ENCODE assay signal across 32 cellular contexts in genomic region chr1:155313266-155313665, GRCh38. TPM values are rescaled to one million over a fixed set of nuclear protein-coding genes. Genes with fewer than 3 reads are reported as not detected.
A peak's percentile ranks its signal among the peaks of the same experiment; 100 is the strongest.
DNase-seq lines count a peak whose midpoint lies in the region; ATAC-seq and TF ChIP-seq lines count a peak whose summit lies in the region.
"Had no signal": no experiment of that assay in that cellular context is flagged by ENCODE, and none has a peak within 500 bp of the region (broad histone marks: within the 10 kb centered on the region; RNA-seq: fewer than 3 reads in every experiment).

No MANE protein-coding gene starts in this region.

- no peak overlapping the region for H3K4me3 Mint-ChIP-seq in T-helper 1 cell treated with Interleukin-12 subunit alpha and Interleukin-12 subunit beta and Interleukin-4 antibody, amounts not matched to agents 30 μg/mL and 1 μg/mL, for 36 hours
- H3K4me3 Mint-ChIP-seq: activated naive CD8-positive, alpha-beta T cell treated with anti-CD3 and anti-CD28 coated beads, Interleukin-2, amount 10 ng/mL, durations not matched to agents 7 days and 5 days; natural killer cell treated with Interleukin-12 subunit alpha and Interleukin-12 subunit beta and Interleukin-15 and Interleukin-18, amount 100 ng/mL, for 72 hours; stimulated activated memory B cell treated with anti-CD40 and anti-IgM and Interleukin-4, amounts not matched to agents 10 μg/mL and 1 μg/mL and 100 μg/mL, for 72 hours had no signal

- TF ChIP-seq CTCF in RWPE1 (conservative IDR thresholded peaks at IDR 0.05; ENCODE audit: low read depth), result no peak
- TF ChIP-seq CTCF in sigmoid colon (IDR thresholded peaks at IDR 0.05), result no peak

- no peaks in the 10 kb centered on the region for H3K27me3 ChIP-seq in sigmoid colon
- H3K27me3 ChIP-seq: ascending aorta, MG63, pancreas, Peyer's patch, suprapubic skin had no signal

- CTCF ChIA-PET in RWPE1 (lab: Yijun Ruan, JAX), result interaction anchor here (0.6 to 1.1 kb wide), 3 partner anchors 10 to 145 kb away, joined by 3 to 5 read pairs (median 3); no protein-coding TSS in a partner anchor

- 91 to 94% methylated on average over 8 of the region's 8 CpGs for WGBS in sigmoid colon, 2 donors

- H3K27ac Mint-ChIP-seq in T-helper 1 cell treated with Interleukin-12 subunit alpha and Interleukin-12 subunit beta and Interleukin-4 antibody, amounts not matched to agents 30 μg/mL and 1 μg/mL, for 36 hours, result peak overlapping the region; percentile 17
- H3K27ac Mint-ChIP-seq: activated naive CD8-positive, alpha-beta T cell treated with anti-CD3 and anti-CD28 coated beads, Interleukin-2, amount 10 ng/mL, durations not matched to agents 7 days and 5 days; CD4-positive, CD25-positive, alpha-beta regulatory T cell; natural killer cell treated with Interleukin-12 subunit alpha and Interleukin-12 subunit beta and Interleukin-15 and Interleukin-18, amount 100 ng/mL, for 72 hours; stimulated activated memory B cell treated with anti-CD40 and anti-IgM and Interleukin-4, amounts not matched to agents 10 μg/mL and 1 μg/mL and 100 μg/mL, for 72 hours had no signal

- TF ChIP-seq EP300 in sigmoid colon (IDR thresholded peaks at IDR 0.05), result no peak

- POLR2A ChIA-PET in RWPE1 (lab: Yijun Ruan, JAX; ENCODE audit: low non-redundant PET), result no interaction called here

- H3K36me3 ChIP-seq in sigmoid colon, result peaks cover 0 to 47% (median 3%) of the 10 kb centered on the region in 4 donors
- H3K36me3 ChIP-seq: pancreas had no signal

- peaks cover 42% of the 10 kb centered on the region for H3K4me1 Mint-ChIP-seq in T-helper 1 cell treated with Interleukin-12 subunit alpha and Interleukin-12 subunit beta and Interleukin-4 antibody, amounts not matched to agents 30 μg/mL and 1 μg/mL, for 36 hours (ENCODE audit: low read depth)

- intact Hi-C loops in sigmoid colon (cut with DNase I), result no loop called here

- H3K36me3 Mint-ChIP-seq in T-helper 1 cell treated with Interleukin-12 subunit alpha and Interleukin-12 subunit beta and Interleukin-4 antibody, amounts not matched to agents 30 μg/mL and 1 μg/mL, for 36 hours (ENCODE audit: low read depth), result peaks cover 39% of the 10 kb centered on the region

- peaks cover 0 to 18% (median 15%) of the 10 kb centered on the region in 4 donors for H3K4me1 ChIP-seq in sigmoid colon

- H3K9me3 ChIP-seq in sigmoid colon, result no peaks in the 10 kb centered on the region
- H3K9me3 ChIP-seq: ascending aorta, left ventricle myocardium inferior, MG63, pancreas, Peyer's patch, suprapubic skin had no signal

- no peak for ATAC-seq in HG03342 (IDR thresholded peaks at IDR 0.05; ENCODE audit: unreplicated experiment)
- ATAC-seq in HG03469 (IDR thresholded peaks at IDR 0.05; ENCODE audit: unreplicated experiment), result no peak
- ATAC-seq: natural killer cell treated with Interleukin-12 subunit alpha and Interleukin-12 subunit beta and Interleukin-15 and Interleukin-18, amount 100 ng/mL, for 72 hours; pancreas; right cardiac atrium; stimulated activated memory B cell treated with anti-CD40 and anti-IgM and Interleukin-4, amounts not matched to agents 10 μg/mL and 1 μg/mL and 100 μg/mL, for 72 hours had no signal

- no peaks in the 10 kb centered on the region for H3K9me3 Mint-ChIP-seq in T-helper 1 cell treated with Interleukin-12 subunit alpha and Interleukin-12 subunit beta and Interleukin-4 antibody, amounts not matched to agents 30 μg/mL and 1 μg/mL, for 36 hours
- H3K9me3 Mint-ChIP-seq: activated naive CD8-positive, alpha-beta T cell treated with anti-CD3 and anti-CD28 coated beads, Interleukin-2, amount 10 ng/mL, durations not matched to agents 7 days and 5 days; CD4-positive, CD25-positive, alpha-beta regulatory T cell; natural killer cell treated with Interleukin-12 subunit alpha and Interleukin-12 subunit beta and Interleukin-15 and Interleukin-18, amount 100 ng/mL, for 72 hours; stimulated activated memory B cell treated with anti-CD40 and anti-IgM and Interleukin-4, amounts not matched to agents 10 μg/mL and 1 μg/mL and 100 μg/mL, for 72 hours had no signal

- no peak for TF ChIP-seq POLR2A in sigmoid colon (IDR thresholded peaks at IDR 0.05)

- H3K4me3 ChIP-seq in sigmoid colon, result no peak overlapping the region
- H3K4me3 ChIP-seq: ascending aorta, left ventricle myocardium inferior, MG63, pancreas, Peyer's patch, suprapubic skin had no signal

- DNase-seq in T-helper 1 cell (no peak), RWPE1 (ENCODE audit: low spot score) (no peak), epithelial cell of prostate (ENCODE audit: low read depth, low spot score) (no peak), putamen (ENCODE audit: low spot score) (peak; percentile 11), sigmoid colon (no peak)
- DNase-seq: 8988T; activated CD4-positive, alpha-beta T cell treated with anti-CD3 and anti-CD28 coated beads, Interleukin-2, amount 50 U/mL, for 48 hours; activated CD4-positive, CD25-positive, alpha-beta regulatory T cell; activated effector memory CD4-positive, alpha-beta T cell treated with anti-CD3 and anti-CD28 coated beads, Interleukin-2, amount 50 U/mL, for 16 hours; activated naive CD8-positive, alpha-beta T cell treated with anti-CD3 and anti-CD28 coated beads, Interleukin-2, amount 10 ng/mL, durations not matched to agents 7 days and 5 days; CD4-positive, CD25-positive, alpha-beta regulatory T cell; central memory CD4-positive, alpha-beta T cell; GOT3; left ventricle myocardium inferior; MG63; NCI-H2029 treated with DMSO at 0.1 percent for 48 hours; NCI-H345; NCI-H748 treated with DMSO at 0.1 percent for 48 hours; pancreas; Peyer's patch; right cardiac atrium; stimulated activated CD4-positive, alpha-beta T cell treated with anti-CD3 and anti-CD28 coated beads, Interleukin-12 subunit alpha, Interleukin-12 subunit beta, amount 100 ng/mL, for 4 hours; stimulated activated CD4-positive, alpha-beta T cell treated with anti-CD3 and anti-CD28 coated beads, Interleukin-4, amount 100 ng/mL, for 1 hour; SW 1271 had no signal

- H3K27ac ChIP-seq in RWPE1 (peak overlapping the region; percentile 45), epithelial cell of prostate (peak overlapping the region; percentile 56), sigmoid colon (no peak overlapping the region)
- H3K27ac ChIP-seq: ascending aorta, left ventricle myocardium inferior, pancreas, Peyer's patch, suprapubic skin had no signal

- H3K27me3 Mint-ChIP-seq in T-helper 1 cell treated with Interleukin-12 subunit alpha and Interleukin-12 subunit beta and Interleukin-4 antibody, amounts not matched to agents 30 μg/mL and 1 μg/mL, for 36 hours (ENCODE audit: low read depth), result no peaks in the 10 kb centered on the region
- H3K27me3 Mint-ChIP-seq: activated naive CD8-positive, alpha-beta T cell treated with anti-CD3 and anti-CD28 coated beads, Interleukin-2, amount 10 ng/mL, durations not matched to agents 7 days and 5 days; CD4-positive, CD25-positive, alpha-beta regulatory T cell; natural killer cell treated with Interleukin-12 subunit alpha and Interleukin-12 subunit beta and Interleukin-15 and Interleukin-18, amount 100 ng/mL, for 72 hours; stimulated activated memory B cell treated with anti-CD40 and anti-IgM and Interleukin-4, amounts not matched to agents 10 μg/mL and 1 μg/mL and 100 μg/mL, for 72 hours had no signal

RNA-seq across cellular contexts. Expression of gene FDPS, which starts 4.6 kb away (rescaled TPM):
- 10 to 100 TPM; 73.7 to 96.8 (median 81.3) TPM for total RNA-seq in sigmoid colon
- 100 to 1,000 TPM; 144 to 570 (median 299) TPM for polyA plus RNA-seq in sigmoid colon

RNA-seq across cellular contexts. Expression of gene RUSC1, which starts 7.4 kb away (rescaled TPM):
- total RNA-seq in sigmoid colon, result 10 to 100 TPM; 12.5 to 27.4 (median 16.0) TPM
- 10 to 100 TPM; 48.3 to 76.3 (median 67.7) TPM for polyA plus RNA-seq in sigmoid colon

RNA-seq across cellular contexts. Expression of gene PKLR, which starts 12.0 kb away (rescaled TPM):
- not detected for total RNA-seq in sigmoid colon
- under 1 TPM; under 0.01 to 0.69 (median 0.38) TPM for polyA plus RNA-seq in sigmoid colon
- total RNA-seq: activated naive CD8-positive, alpha-beta T cell treated with anti-CD3 and anti-CD28 coated beads, Interleukin-2, amount 10 ng/mL, durations not matched to agents 7 days and 5 days; ascending aorta; CD4-positive, CD25-positive, alpha-beta regulatory T cell; dermis microvascular lymphatic vessel endothelial cell; left ventricle myocardium inferior; natural killer cell treated with Interleukin-12 subunit alpha and Interleukin-12 subunit beta and Interleukin-15 and Interleukin-18, amount 100 ng/mL, for 72 hours; right cardiac atrium had no signal
- polyA plus RNA-seq: CD4-positive, CD25-positive, alpha-beta regulatory T cell; right cardiac atrium had no signal

RNA-seq across cellular contexts. Expression of gene HCN3, which starts 36.0 kb away (rescaled TPM):
- total RNA-seq in sigmoid colon, result 1 to 10 TPM; 1.2 to 5.5 (median 2.3) TPM
- 1 to 10 TPM in 2 of 3 donors, under 1 TPM in 1; 0.69 to 8.6 (median 1.2) TPM for polyA plus RNA-seq in sigmoid colon

RNA-seq across cellular contexts. Expression of gene CLK2, which starts 40.0 kb away (rescaled TPM):
- 10 to 100 TPM; 21.4 to 33.2 (median 25.3) TPM for total RNA-seq in sigmoid colon
- 10 to 100 TPM in 2 of 3 donors, 1 to 10 TPM in 1; 7.2 to 45.9 (median 14.4) TPM for polyA plus RNA-seq in sigmoid colon

Comparison
In these comparisons a context has a peak if more than half of its experiments do, and no peak if none do; other contexts are left out.
1. H3K27ac ChIP-seq: peak in RWPE1 (single experiment) and epithelial cell of prostate (single experiment); none in sigmoid colon (0 of 4).